Comparison of ENCODE assay signal across 8 cellular contexts in the genomic region with DNA sequence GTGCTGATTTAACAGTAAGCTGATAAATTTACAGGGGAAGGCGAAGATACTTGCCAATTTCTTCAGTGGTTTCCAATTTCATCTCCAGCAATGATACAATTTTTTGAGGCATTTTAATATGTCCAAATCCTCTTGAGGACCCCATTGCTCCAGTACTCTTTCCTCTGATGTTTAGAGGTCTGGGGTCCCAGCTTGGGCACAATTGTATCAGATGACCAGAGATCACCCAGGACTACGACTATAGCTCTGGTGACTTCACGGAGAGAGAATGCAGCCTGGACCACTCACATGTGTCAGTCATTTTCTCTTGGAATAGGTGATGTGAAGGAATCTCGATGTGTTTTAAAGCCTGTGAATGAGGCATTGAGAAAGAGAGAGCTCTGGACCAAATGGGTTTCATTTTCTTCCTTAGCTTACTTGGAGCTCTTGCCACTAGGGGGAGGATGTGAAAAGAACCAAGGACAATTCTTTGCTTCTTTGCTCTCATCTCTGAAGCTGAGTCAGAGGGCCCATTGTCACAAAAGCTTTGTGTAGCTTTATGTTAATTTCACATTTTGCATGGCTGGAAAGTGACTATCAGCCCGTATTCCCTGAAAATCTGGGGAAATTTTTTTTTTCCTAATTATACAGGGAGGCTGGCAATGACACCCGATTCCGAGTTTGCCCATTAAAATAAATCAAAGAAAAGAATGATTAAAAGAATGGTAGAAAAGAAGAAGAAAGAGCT. TPM values are rescaled to one million over a fixed set of nuclear protein-coding genes. Genes with fewer than 3 reads are reported as not detected.
DNase-seq lines count a peak whose midpoint lies in the region; ATAC-seq and TF ChIP-seq lines count a peak whose summit lies in the region.

No MANE protein-coding gene starts in this region.

- POLR2A ChIA-PET in activated CD8-positive, alpha-beta T cell treated with anti-CD3 and anti-CD28 coated beads, Interleukin-2, amount 10 ng/mL, durations not matched to agents 7 days and 5 days (lab: Charles Lee) = no interaction called here

- peaks cover 3 to 6% (median 6%) of the 10 kb centered on the region in 4 donors for H3K4me1 Mint-ChIP-seq in CD4-positive, CD25-positive, alpha-beta regulatory T cell
- peaks cover 7% of the 10 kb centered on the region for H3K4me1 Mint-ChIP-seq in activated CD8-positive, alpha-beta T cell treated with anti-CD3 and anti-CD28 coated beads, Interleukin-2, amount 10 ng/mL, durations not matched to agents 7 days and 5 days (ENCODE audit: low read depth)

- H3K4me3 Mint-ChIP-seq in CD4-positive, CD25-positive, alpha-beta regulatory T cell = peak overlapping the region in 2 of 4 donors; percentile 26 to 34
- H3K4me3 Mint-ChIP-seq in activated CD8-positive, alpha-beta T cell treated with anti-CD3 and anti-CD28 coated beads, Interleukin-2, amount 10 ng/mL, durations not matched to agents 7 days and 5 days = peak overlapping the region; percentile 48

- no peaks in the 10 kb centered on the region for H3K36me3 ChIP-seq in CD4-positive, CD25-positive, alpha-beta regulatory T cell (ENCODE audit: control insufficient read depth, insufficient read depth, low read length)

- no peak overlapping the region for H3K27ac Mint-ChIP-seq in CD4-positive, CD25-positive, alpha-beta regulatory T cell
- no peak overlapping the region for H3K27ac Mint-ChIP-seq in activated CD8-positive, alpha-beta T cell treated with anti-CD3 and anti-CD28 coated beads, Interleukin-2, amount 10 ng/mL, durations not matched to agents 7 days and 5 days

- peak; percentile 84 for TF ChIP-seq CTCF in fibroblast of the aortic adventitia (IDR thresholded peaks at IDR 0.05; ENCODE audit: insufficient read depth, low read length)

- no peak overlapping the region for H3K27ac ChIP-seq in CD4-positive, CD25-positive, alpha-beta regulatory T cell (ENCODE audit: insufficient read depth, low read length, poor library complexity, severe bottlenecking)

- H3K27me3 ChIP-seq in CD4-positive, CD25-positive, alpha-beta regulatory T cell (ENCODE audit: control insufficient read depth, insufficient read depth, low read length) = peaks cover 10% of the 10 kb centered on the region

- H3K36me3 Mint-ChIP-seq in CD4-positive, CD25-positive, alpha-beta regulatory T cell = no peaks in the 10 kb centered on the region
- no peaks in the 10 kb centered on the region for H3K36me3 Mint-ChIP-seq in activated CD8-positive, alpha-beta T cell treated with anti-CD3 and anti-CD28 coated beads, Interleukin-2, amount 10 ng/mL, durations not matched to agents 7 days and 5 days (ENCODE audit: low read depth)

- no peaks in the 10 kb centered on the region for H3K4me1 ChIP-seq in CD4-positive, CD25-positive, alpha-beta regulatory T cell (ENCODE audit: control insufficient read depth, insufficient read depth, low read length, poor library complexity, severe bottlenecking)

- peak; percentile 77 to 79 for ATAC-seq in CD4-positive, CD25-positive, alpha-beta regulatory T cell (ENCODE audit: low read depth in 2 of 2)
- ATAC-seq in GM18511 (IDR thresholded peaks at IDR 0.05; ENCODE audit: unreplicated experiment) (peak; percentile 70), HG03060 (IDR thresholded peaks at IDR 0.05; ENCODE audit: low read depth, unreplicated experiment) (peak; percentile 44)
- peak; percentile 85 for ATAC-seq in activated CD8-positive, alpha-beta T cell treated with anti-CD3 and anti-CD28 coated beads, Interleukin-2, amount 10 ng/mL, durations not matched to agents 7 days and 5 days

- no peaks in the 10 kb centered on the region for H3K9me3 ChIP-seq in CD4-positive, CD25-positive, alpha-beta regulatory T cell (ENCODE audit: control insufficient read depth in 2 of 2, low read length in 2 of 2)

- peaks cover 30% of the 10 kb centered on the region for H3K27me3 Mint-ChIP-seq in CD4-positive, CD25-positive, alpha-beta regulatory T cell
- peaks cover 6% of the 10 kb centered on the region for H3K27me3 Mint-ChIP-seq in activated CD8-positive, alpha-beta T cell treated with anti-CD3 and anti-CD28 coated beads, Interleukin-2, amount 10 ng/mL, durations not matched to agents 7 days and 5 days (ENCODE audit: low read depth)

- peak overlapping the region; percentile 47 for H3K4me3 ChIP-seq in CD4-positive, CD25-positive, alpha-beta regulatory T cell (ENCODE audit: low read depth, low read length)
- H3K4me3 ChIP-seq in fibroblast of the aortic adventitia (ENCODE audit: low read depth, low read length) = peak overlapping the region; percentile 49

- CTCF ChIA-PET in activated CD8-positive, alpha-beta T cell treated with anti-CD3 and anti-CD28 coated beads, Interleukin-2, amount 10 ng/mL, durations not matched to agents 7 days and 5 days (lab: Charles Lee) = interaction anchor here (0.7 to 3.8 kb wide), 40 partner anchors 9 to 630 kb away, joined by 3 to 36 read pairs (median 4); partner anchors contain the start of genes DDIAS and PRCP

- H3K9me3 Mint-ChIP-seq in CD4-positive, CD25-positive, alpha-beta regulatory T cell = no peaks in the 10 kb centered on the region
- H3K9me3 Mint-ChIP-seq in activated CD8-positive, alpha-beta T cell treated with anti-CD3 and anti-CD28 coated beads, Interleukin-2, amount 10 ng/mL, durations not matched to agents 7 days and 5 days (ENCODE audit: insufficient read depth) = no peaks in the 10 kb centered on the region

- DNase-seq in CD4-positive, CD25-positive, alpha-beta regulatory T cell = peak in 2 of 3 donors; percentile 28 to 69
- DNase-seq in NCI-H2227 (lab: John Stamatoyannopoulos, UW; ENCODE audit: unreplicated experiment) = peak; percentile 71
- peak; percentile 52 for DNase-seq in activated CD8-positive, alpha-beta T cell treated with anti-CD3 and anti-CD28 coated beads, Interleukin-2, amount 10 ng/mL, durations not matched to agents 7 days and 5 days
- DNase-seq in fibroblast of the aortic adventitia (ENCODE audit: low read depth) = peak; percentile 84
- peak; percentile 41 for DNase-seq in non-pigmented ciliary epithelial cell (ENCODE audit: low read depth)
- DNase-seq in mesenteric fat pad (ENCODE audit: low spot score) = no peak

RNA-seq across cellular contexts. Expression of gene CCDC90B, which starts 6.7 kb away (rescaled TPM):
- 35.9 TPM for total RNA-seq in CD4-positive, CD25-positive, alpha-beta regulatory T cell
- 10 to 100 TPM; 68.5 to 77.6 (median 73.3) TPM for polyA plus RNA-seq in CD4-positive, CD25-positive, alpha-beta regulatory T cell
- total RNA-seq in activated CD8-positive, alpha-beta T cell treated with anti-CD3 and anti-CD28 coated beads, Interleukin-2, amount 10 ng/mL, durations not matched to agents 7 days and 5 days = 10 to 100 TPM; 30.2 to 31.3 TPM
- total RNA-seq in fibroblast of the aortic adventitia (ENCODE audit: low replicate concordance) = 78.0 and 168 TPM in 2 replicates
- total RNA-seq in mesenteric fat pad = 30.3 TPM
